In genomic region chr6:4018194-4019111, GRCh38 we compare ENCODE assay signal across 1 cellular context.
TF ChIP-seq lines count a peak whose summit lies in the region.

No MANE protein-coding gene starts in this region.

TF ChIP-seq in HepG2, 621 proteins besides CTCF, POLR2A, EP300 and RAD21 (continued from another document and continues in another):
- TF ChIP-seq ZBTB14 (CRISPR knock-in tag; IDR thresholded peaks at IDR 0.05) (peak; percentile 45; the same call in 1 of the 2 replicates), FOXJ3 (CRISPR knock-in tag; IDR thresholded peaks at IDR 0.05; ENCODE audit: borderline replicate concordance) (peak; percentile 79), ZEB1 (IDR thresholded peaks at IDR 0.05; ENCODE audit: insufficient replicate concordance, low read depth) (peak; percentile 55), TP53 (CRISPR knock-in tag; conservative IDR thresholded peaks at IDR 0.05) (no peak; the same call in 1 of the 2 replicates), SUZ12 (IDR thresholded peaks at IDR 0.05; ENCODE audit: low read depth, low read length) (no peak), ZKSCAN8 (CRISPR knock-in tag; IDR thresholded peaks at IDR 0.05; ENCODE audit: borderline replicate concordance) (no peak; the same call in 1 of the 2 replicates), DNMT3B (CRISPR knock-in tag; conservative IDR thresholded peaks at IDR 0.05) (no peak), ZBTB42 (CRISPR knock-in tag; IDR thresholded peaks at IDR 0.05) (peak; percentile 82), ZBTB20 (CRISPR knock-in tag; IDR thresholded peaks at IDR 0.05; ENCODE audit: borderline replicate concordance, low read depth) (peak; percentile 67), SIX1 (CRISPR knock-in tag; IDR thresholded peaks at IDR 0.05; ENCODE audit: borderline replicate concordance) (peak; percentile 11; the same call in 1 of the 2 replicates), ATM (IDR thresholded peaks at IDR 0.05; ENCODE audit: borderline replicate concordance) (no peak), IRF1 (CRISPR knock-in tag; IDR thresholded peaks at IDR 0.05; ENCODE audit: low read depth) (peak; percentile 89; the same call in 1 of the 2 replicates), ZNF335 (CRISPR knock-in tag; IDR thresholded peaks at IDR 0.05) (peak; percentile 80; the same call in 1 of the 2 replicates), ZFP36L1 (CRISPR knock-in tag; IDR thresholded peaks at IDR 0.05) (peak; percentile 82; the same call in 1 of the 2 replicates), ZNF256 (CRISPR knock-in tag; conservative IDR thresholded peaks at IDR 0.05) (peak; percentile 88; the same call in 1 of the 2 replicates), IKZF4 (CRISPR knock-in tag; IDR thresholded peaks at IDR 0.05; ENCODE audit: borderline replicate concordance, low read depth, not compliant biosample characterization) (peak; percentile 95), ZNF367 (CRISPR knock-in tag; IDR thresholded peaks at IDR 0.05; ENCODE audit: borderline replicate concordance) (peak; percentile 33; the same call in 1 of the 2 replicates), ZBTB8A (CRISPR knock-in tag; IDR thresholded peaks at IDR 0.05; ENCODE audit: borderline replicate concordance, low read depth) (0 out of 2 replicates have a peak, but pooled peaks have one; percentile 51), PBX2 (CRISPR knock-in tag; IDR thresholded peaks at IDR 0.05) (no peak), NCOA1 (CRISPR knock-in tag; IDR thresholded peaks at IDR 0.05) (peak; percentile 98), ZNF260 (CRISPR knock-in tag; IDR thresholded peaks at IDR 0.05; ENCODE audit: borderline replicate concordance, low read depth) (no peak), CCAR2 (optimal IDR thresholded peaks at IDR 0.05; ENCODE audit: low read depth, low read length) (no peak), PLSCR1 (CRISPR knock-in tag; IDR thresholded peaks at IDR 0.05; ENCODE audit: borderline replicate concordance) (peak; percentile 63; the same call in 1 of the 2 replicates), ZNF333 (CRISPR knock-in tag; IDR thresholded peaks at IDR 0.05; ENCODE audit: borderline replicate concordance) (peak; percentile 96), TFE3 (CRISPR knock-in tag; IDR thresholded peaks at IDR 0.05) (peak; percentile 51; the same call in 1 of the 2 replicates), BRCA1 (CRISPR knock-in tag; IDR thresholded peaks at IDR 0.05) (peak; percentile 91), AGO2 (optimal IDR thresholded peaks at IDR 0.05; ENCODE audit: low read depth, low read length) (peak; percentile 96), PHF21A (CRISPR knock-in tag; IDR thresholded peaks at IDR 0.05) (peak; percentile 84), PCBP2 (optimal IDR thresholded peaks at IDR 0.05; ENCODE audit: low read depth, low read length, poor library complexity, severe bottlenecking) (no peak), RORA (CRISPR knock-in tag; IDR thresholded peaks at IDR 0.05) (0 out of 2 replicates have a peak, but pooled peaks have one; percentile 54), CHD2 (IDR thresholded peaks at IDR 0.05; ENCODE audit: low read depth, low read length) (no peak), ZBTB1 (CRISPR knock-in tag; IDR thresholded peaks at IDR 0.05; ENCODE audit: borderline replicate concordance) (no peak), ZNF18 (CRISPR knock-in tag; IDR thresholded peaks at IDR 0.05; ENCODE audit: insufficient replicate concordance) (peak; percentile 95), CC2D1A (CRISPR knock-in tag; IDR thresholded peaks at IDR 0.05) (peak; percentile 78; the same call in 1 of the 2 replicates), KDM1A (CRISPR knock-in tag; IDR thresholded peaks at IDR 0.05) (no peak), ZFY (CRISPR knock-in tag; IDR thresholded peaks at IDR 0.05) (peak; percentile 100), PCBP1 (IDR thresholded peaks at IDR 0.05; ENCODE audit: borderline replicate concordance, low read depth, low read length) (no peak), ZNF264 (CRISPR knock-in tag; IDR thresholded peaks at IDR 0.05) (peak; percentile 84), ZBTB33 (CRISPR knock-in tag; IDR thresholded peaks at IDR 0.05) (no peak), HMG20A (CRISPR knock-in tag; IDR thresholded peaks at IDR 0.05; ENCODE audit: borderline replicate concordance) (no peak), ZNF503 (CRISPR knock-in tag; IDR thresholded peaks at IDR 0.05) (peak; percentile 60; the same call in 1 of the 2 replicates), ZNF770 (CRISPR knock-in tag; IDR thresholded peaks at IDR 0.05) (peak; percentile 91), ARID3A (IDR thresholded peaks at IDR 0.05; ENCODE audit: low read depth, low read length) (0 out of 2 replicates have a peak, but pooled peaks have one; percentile 29), FOXO1 (CRISPR knock-in tag; IDR thresholded peaks at IDR 0.05) (peak; percentile 56), ELF3 (CRISPR knock-in tag; IDR thresholded peaks at IDR 0.05) (peak; percentile 70), ZNF552 (CRISPR knock-in tag; IDR thresholded peaks at IDR 0.05; ENCODE audit: borderline replicate concordance) (peak; percentile 98), KDM5B (CRISPR knock-in tag; IDR thresholded peaks at IDR 0.05; ENCODE audit: borderline replicate concordance) (peak; percentile 100), TEF (CRISPR knock-in tag; IDR thresholded peaks at IDR 0.05) (peak; percentile 74; the same call in 1 of the 2 replicates), ZNF17 (CRISPR knock-in tag; IDR thresholded peaks at IDR 0.05) (no peak), SNAPC5 (CRISPR knock-in tag; IDR thresholded peaks at IDR 0.05; ENCODE audit: borderline replicate concordance) (peak; percentile 94; the same call in 1 of the 2 replicates)
